ENCODE assay signal across 8 cellular contexts in the genomic region with DNA sequence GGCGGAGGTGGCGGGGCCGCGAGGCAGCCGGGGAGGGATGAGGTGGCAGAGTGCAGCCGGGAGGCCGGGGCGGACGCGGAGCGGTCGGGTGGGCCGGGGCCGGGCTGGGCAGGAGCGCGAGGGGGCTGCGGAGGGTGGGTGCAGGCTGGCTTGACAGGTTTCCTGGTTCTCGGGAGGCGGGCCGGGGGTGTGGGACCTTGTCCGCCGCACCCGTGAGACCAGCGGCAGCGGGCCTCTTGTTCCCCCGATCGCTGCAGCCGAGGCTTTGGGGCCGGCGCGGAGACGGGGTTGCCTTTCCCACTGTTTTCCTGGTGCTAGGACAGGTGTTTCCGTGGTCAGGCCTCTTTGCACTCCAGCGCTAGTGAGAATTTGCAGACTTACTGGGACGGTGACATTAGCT. TPM values are rescaled to one million over a fixed set of nuclear protein-coding genes. Genes with fewer than 3 reads are reported as not detected.
DNase-seq lines count a peak whose midpoint lies in the region; ATAC-seq, FAIRE-seq and TF ChIP-seq lines count a peak whose summit lies in the region.
"Not testable (repeated sequence)": the region's sequence is repeated elsewhere in the genome, so short reads cannot be mapped to it uniquely, and the experiment has no call there.

No MANE protein-coding gene starts in this region.

- RAD21 ChIA-PET in GM12878 (lab: Charles Lee; ENCODE audit: unreplicated experiment) = interaction anchor here (1.6 kb wide), 1 partner anchor 32 kb away, joined by 7 read pairs; a partner anchor contains a TSS

- H2AFZ ChIP-seq in GM12878 (ENCODE audit: control insufficient read depth, low read depth, low read length) = peak overlapping the region; percentile 51

- H3K4me3 ChIP-seq in GM12878 (peak overlapping the region; percentile 84), tibial artery (peak overlapping the region; percentile 71 to 85)

- H4K20me1 ChIP-seq in GM12878 (ENCODE audit: control insufficient read depth, insufficient read depth) = not testable (repeated sequence)

- H3K79me2 ChIP-seq in GM12878 (ENCODE audit: control insufficient read depth, insufficient read depth, low read length) = peaks cover 19% of the 10 kb centered on the region

- not testable (repeated sequence) for H3K4me1 ChIP-seq in GM12878 (ENCODE audit: control insufficient read depth, insufficient read depth, low read length); tibial artery

- H3K36me3 ChIP-seq in GM12878 (ENCODE audit: control insufficient read depth in 2 of 2, insufficient read depth in 2 of 2, low read length in 1 of 2); tibial artery: not testable (repeated sequence)

- not testable (repeated sequence) for TF ChIP-seq RAD21 in GM12878 (IDR thresholded peaks at IDR 0.05; ENCODE audit: insufficient read depth, low read depth, low read length)

- WGBS in GM12878 (ENCODE audit: insufficient coverage, insufficient replicate concordance, low lambda C conversion rate, missing lambda C conversion rate) = 0% methylated on average over 7 of the region's 35 CpGs

- POLR2A ChIA-PET in GM10248 (lab: Yijun Ruan, JAX) = interaction anchor here (0.6 to 1.7 kb wide), 4 partner anchors 19 to 999 kb away, joined by 3 to 4 read pairs (median 3); a partner anchor contains a TSS
- POLR2A ChIA-PET in GM12878 (lab: Charles Lee) = not testable (repeated sequence)

- ATAC-seq in HG02642 (IDR thresholded peaks at IDR 0.05; ENCODE audit: poor library complexity, unreplicated experiment) (peak; percentile 20), GM12878 (peak; percentile 31), left ventricle myocardium superior (peak; percentile 7), omental fat pad (ENCODE audit: low FRiP score) (peak; percentile 29)

- BruUV-seq in GM12878 (replicated peaks; lab: Mats Ljungman, UMichigan) = not testable (repeated sequence)

- peak overlapping the region; percentile 79 for H3K4me2 ChIP-seq in GM12878 (ENCODE audit: control insufficient read depth, insufficient read depth)

- TF ChIP-seq CTCF in GM10248 (IDR thresholded peaks at IDR 0.05; ENCODE audit: control extremely low read depth, extremely low read depth, low read depth, missing control alignments); GM12878 (IDR thresholded peaks at IDR 0.05 in 2 of 3, conservative IDR thresholded peaks at IDR 0.05 in 1 of 3; ENCODE audit: control insufficient read depth in 2 of 3, extremely low read depth in 1 of 3, insufficient read depth in 1 of 3, low read depth in 3 of 3, low read length in 3 of 3); omental fat pad (IDR thresholded peaks at IDR 0.05); tibial artery (IDR thresholded peaks at IDR 0.05): not testable (repeated sequence)

- TF ChIP-seq EP300 in GM12878 (IDR thresholded peaks at IDR 0.05; ENCODE audit: borderline replicate concordance in 1 of 2, control insufficient read depth in 1 of 2, low read depth in 2 of 2, low read length in 2 of 2) = not testable (repeated sequence)

- FAIRE-seq in GM12878 (lab: Jason Lieb, UNC) = not testable (repeated sequence)

- TF ChIP-seq POLR2A in GM12878 (IDR thresholded peaks at IDR 0.05; ENCODE audit: low read depth, low read length) = not testable (repeated sequence)

- SMC1A ChIA-PET in GM12878 (lab: Charles Lee; ENCODE audit: uncharacterized antibody, unreplicated experiment) = not testable (repeated sequence)

- H3K27ac ChIP-seq in GM12878 (ENCODE audit: control insufficient read depth, insufficient read depth) = peak overlapping the region; percentile 64
- H3K27ac ChIP-seq in tibial artery = peak overlapping the region; percentile 83 to 85

- H3K27me3 ChIP-seq in GM12878 (replicated peaks in 1 of 2; ENCODE audit: control insufficient read depth in 2 of 2, insufficient read depth in 2 of 2, low read length in 1 of 2); tibial artery: not testable (repeated sequence)

- not testable (repeated sequence) for H3K9me3 ChIP-seq in GM12878 (replicated peaks; ENCODE audit: control insufficient read depth, insufficient read depth, low read length); tibial artery

- peak overlapping the region; percentile 55 for H3K9ac ChIP-seq in GM12878 (ENCODE audit: control insufficient read depth, insufficient read depth, low read length)

- in situ Hi-C loops in GM12878 (cut with MboI) = not testable (repeated sequence)

- DNase-seq in GM10248 (ENCODE audit: extremely low spot score) (peak; percentile 6), NAMALWA (ENCODE audit: low spot score) (peak; percentile 60), T-helper 22 cell (ENCODE audit: low read depth) (peak; percentile 8), left ventricle myocardium superior (peak; percentile 59), tibial artery (peak; percentile 34 to 70)
- not testable (repeated sequence) for DNase-seq in GM12878 (ENCODE audit: low read depth, low spot score); omental fat pad (ENCODE audit: low spot score)

- intact Hi-C loops in GM12878 (cut with micrococcal nuclease; ENCODE audit: unreplicated experiment) = loop anchor here (5.0 kb wide), 1 partner anchor 36 kb away; no protein-coding TSS in a partner anchor
- intact Hi-C loops in left ventricle myocardium superior (cut with micrococcal nuclease); tibial artery (cut with DNase I; ENCODE audit: low total_unique reads): not testable (repeated sequence)

- CTCF ChIA-PET in GM10248 (lab: Yijun Ruan, JAX); GM12878 (lab: Yijun Ruan, JAX): not testable (repeated sequence)

RNA-seq across cellular contexts. Expression of a gene that starts 32.3 kb away (rescaled TPM):
- 109 and 115 TPM in 2 replicates for total RNA-seq in GM12878 (2013; cell fraction: nucleolus; rRNA removed)
- total RNA-seq in GM12878 (2014; rRNA removed) (18.4 and 20.3 TPM in 2 replicates), GM12878 (2014; rRNA removed; fragmentation: Illumina TruSeq; extraction: Trizol) (15.1 and 16.3 TPM in 2 replicates), GM12878 (2021) (12.5 and 14.6 TPM in 2 replicates), left ventricle myocardium superior (5.8 TPM), omental fat pad (10 to 100 TPM; 26.3 to 85.8 (median 46.0) TPM)
- 33.2 TPM for polyA plus RNA-seq in GM12878 (2011; ENCODE audit: low read depth)
- polyA plus RNA-seq in GM12878 (2011; rRNA removed) (23.4 and 26.1 TPM in 2 replicates), GM12878 (2014; fragmentation: Illumina TruSeq; extraction: Trizol) (19.2 and 23.7 TPM in 2 replicates), GM12878 (2014; fragmentation: Nextera tagmentation; extraction: Ambion mirVana) (10 to 100 TPM in 1 of 2 experiments, 1 to 10 TPM in 1; 9.4 to 11.7 TPM), GM12878 (2014; rRNA removed) (14.4 and 16.1 TPM in 2 replicates), GM12878 (2016; fragmentation: Nextera tagmentation; extraction: Ambion mirVana) (10 to 100 TPM; 15.0 to 17.7 TPM)
- 9.5 and 13.4 TPM in 2 replicates for polyA plus RNA-seq in GM12878 (2011; cell fraction: cytosol; rRNA removed)
- 48.9 and 59.7 TPM in 2 replicates for polyA plus RNA-seq in GM12878 (2011; cell fraction: nucleus; rRNA removed)
- polyA plus RNA-seq in GM12878 (2012) = 12.0 and 12.3 TPM in 2 replicates
- 17.3 and 19.1 TPM in 2 replicates for polyA minus RNA-seq in GM12878 (2011; rRNA and poly(A)+ RNA removed)
- polyA minus RNA-seq in GM12878 (2011; cell fraction: cytosol; rRNA and poly(A)+ RNA removed) = 6.8 and 7.1 TPM in 2 replicates
- polyA minus RNA-seq in GM12878 (2011; cell fraction: nucleus; rRNA and poly(A)+ RNA removed) = 38.8 and 52.4 TPM in 2 replicates

RNA-seq across cellular contexts. Expression of a gene that starts 47.9 kb away (rescaled TPM):
- 49.9 and 51.1 TPM in 2 replicates for total RNA-seq in GM12878 (2013; cell fraction: nucleolus; rRNA removed)
- total RNA-seq in GM12878 (2014; rRNA removed) = 9.3 and 11.7 TPM in 2 replicates
- 14.7 and 14.9 TPM in 2 replicates for total RNA-seq in GM12878 (2014; rRNA removed; fragmentation: Illumina TruSeq; extraction: Trizol)
- total RNA-seq in GM12878 (2021) = 7.0 and 7.5 TPM in 2 replicates
- polyA plus RNA-seq in GM12878 (2011; ENCODE audit: low read depth) = 4.2 TPM
- polyA plus RNA-seq in GM12878 (2011; rRNA removed) = 8.7 and 18.2 TPM in 2 replicates
- 1.3 and 1.4 TPM in 2 replicates for polyA plus RNA-seq in GM12878 (2011; cell fraction: cytosol; rRNA removed)
- polyA plus RNA-seq in GM12878 (2011; cell fraction: nucleus; rRNA removed) = 16.5 and 18.3 TPM in 2 replicates
- polyA plus RNA-seq in GM12878 (2012) = 7.2 and 7.6 TPM in 2 replicates
- polyA plus RNA-seq in GM12878 (2014; fragmentation: Illumina TruSeq; extraction: Trizol) = 15.3 and 22.3 TPM in 2 replicates
- polyA plus RNA-seq in GM12878 (2014; fragmentation: Nextera tagmentation; extraction: Ambion mirVana) = 1 to 10 TPM; 1.4 to 1.5 TPM
- polyA plus RNA-seq in GM12878 (2014; rRNA removed) = 7.1 and 8.2 TPM in 2 replicates
- polyA plus RNA-seq in GM12878 (2016; fragmentation: Nextera tagmentation; extraction: Ambion mirVana) = 1 to 10 TPM; 2.8 to 4.1 TPM
- polyA minus RNA-seq in GM12878 (2011; rRNA and poly(A)+ RNA removed) = 3.5 and 4.1 TPM in 2 replicates
- 1.2 and 2.1 TPM in 2 replicates for polyA minus RNA-seq in GM12878 (2011; cell fraction: cytosol; rRNA and poly(A)+ RNA removed)
- 8.1 and 9.4 TPM in 2 replicates for polyA minus RNA-seq in GM12878 (2011; cell fraction: nucleus; rRNA and poly(A)+ RNA removed)
- 2.8 TPM for total RNA-seq in left ventricle myocardium superior
- 10 to 100 TPM; 16.3 to 47.3 (median 29.0) TPM for total RNA-seq in omental fat pad
